ENCODE assay signal across 18 cellular contexts in genomic region chr10:32103721-32104120, GRCh38. TPM values are rescaled to one million over a fixed set of nuclear protein-coding genes. Genes with fewer than 3 reads are reported as not detected.
DNase-seq lines count a peak whose midpoint lies in the region; ATAC-seq, FAIRE-seq and TF ChIP-seq lines count a peak whose summit lies in the region.
"Had no signal": no experiment of that assay in that cellular context is flagged by ENCODE, and none has a peak within 500 bp of the region (broad histone marks: within the 10 kb centered on the region; RNA-seq: fewer than 3 reads in every experiment).

No MANE protein-coding gene starts in this region.

- FAIRE-seq in K562 (lab: Jason Lieb, UNC): no peak
- FAIRE-seq: GM12878, GM18507, RCC 7860 had no signal

- H3K4me1 ChIP-seq in HEK293 (ENCODE audit: control insufficient read depth, insufficient read depth, low read length) (peaks cover 7% of the 10 kb centered on the region; the same call in 1 of the 2 replicates), K562 (replicated peaks in 1 of 2; ENCODE audit: control insufficient read depth in 2 of 2, insufficient read depth in 2 of 2, low read length in 2 of 2) (no peaks in the 10 kb centered on the region; a peak in 1 of 5 replicates)
- H3K4me1 ChIP-seq: BLaER1 treated with 17β-estradiol and CSF1 and Interleukin-3, amounts not matched to agents 10 nM and 100 nM had no signal

- DNase-seq in K562 (ENCODE audit: extremely low read depth in 1 of 4, low spot score in 3 of 4): no peak
- DNase-seq in mesothelial cell of epicardium (ENCODE audit: low spot score in 2 of 2, unreplicated experiment in 2 of 2): no peak
- DNase-seq in mesenteric fat pad (ENCODE audit: low spot score): no peak
- DNase-seq in SKM-1 treated with dmso at 0.1 percent for 144 hours (lab: John Stamatoyannopoulos, UW; ENCODE audit: unreplicated experiment): no peak
- no peak for DNase-seq in DMS53 (lab: John Stamatoyannopoulos, UW)
- DNase-seq: DMS153, HCEC 1CT, MM.1S, NCI-H1105, NCI-H1694 treated with DMSO at 0.1 percent for 48 hours, NCI-H510A, SHP77 had no signal

- ATAC-seq in K562 (no peak), HG03520 (IDR thresholded peaks at IDR 0.05; ENCODE audit: unreplicated experiment) (no peak)
- ATAC-seq: GM12878 had no signal

- POLR2A ChIA-PET in HEK293 (lab: Yijun Ruan, JAX): no interaction called here
- POLR2A ChIA-PET in K562 (lab: Yijun Ruan, JAX): interaction anchor here (0.6 kb wide), 1 partner anchor 13 kb away, joined by 3 read pairs; no protein-coding TSS in a partner anchor

- H3K4me3 ChIP-seq in HEK293 (ENCODE audit: low read depth, low read length) (no peak overlapping the region), K562 (no peak overlapping the region)
- H3K4me3 ChIP-seq: BLaER1 treated with 17β-estradiol and CSF1 and Interleukin-3, amounts not matched to agents 10 nM and 100 nM; GM12878 had no signal

- H3K4me1 Mint-ChIP-seq in mesothelial cell of epicardium: peaks cover 8% of the 10 kb centered on the region

- H4K20me1 ChIP-seq in K562 (replicated peaks; ENCODE audit: control insufficient read depth, insufficient read depth, low read length): no peaks in the 10 kb centered on the region
- H4K20me1 ChIP-seq: BLaER1 treated with 17β-estradiol and CSF1 and Interleukin-3, amounts not matched to agents 10 nM and 100 nM had no signal

- in situ Hi-C loops in K562 (cut with MboI): no loop called here

- intact Hi-C loops in K562 (cut with micrococcal nuclease): no loop called here

- no TSS peak for BruUV-seq in K562 (replicated peaks; lab: Mats Ljungman, UMichigan)

- no peak overlapping the region for H3K9ac ChIP-seq in K562 (ENCODE audit: insufficient read depth in 1 of 2, low read depth in 2 of 2, low read length in 2 of 2)
- H3K9ac ChIP-seq: BLaER1 treated with 17β-estradiol and CSF1 and Interleukin-3, amounts not matched to agents 10 nM and 100 nM had no signal

- H3K9me3 ChIP-seq in HEK293 (ENCODE audit: control insufficient read depth, insufficient read depth, low read depth, low read length) (no peaks in the 10 kb centered on the region), K562 (replicated peaks; ENCODE audit: control insufficient read depth, insufficient read depth, low read depth, low read length) (0 out of 2 replicates have a peak, but pooled peaks cover 2% of the 10 kb centered on the region)

- peak overlapping the region; percentile 19 for H3K27ac Mint-ChIP-seq in mesothelial cell of epicardium

- no peaks in the 10 kb centered on the region for H3K9me1 ChIP-seq in K562 (ENCODE audit: control insufficient read depth, insufficient read depth, low read length)

- no peak for TF ChIP-seq RAD21 in K562 (CRISPR knock-in tag; conservative IDR thresholded peaks at IDR 0.05 in 1 of 2, IDR thresholded peaks at IDR 0.05 in 1 of 2)

- no peak overlapping the region for H3K4me2 ChIP-seq in K562 (ENCODE audit: insufficient read depth, low read length)
- H3K4me2 ChIP-seq: BLaER1 treated with 17β-estradiol and CSF1 and Interleukin-3, amounts not matched to agents 10 nM and 100 nM had no signal

- CTCF ChIA-PET in HEK293 (lab: Yijun Ruan, JAX): no interaction called here
- CTCF ChIA-PET in K562 (lab: Yijun Ruan, JAX; ENCODE audit: low intra/inter-chr PET ratio): no interaction called here

- TF ChIP-seq POLR2A in K562 (conservative IDR thresholded peaks at IDR 0.05): no peak

- no peaks in the 10 kb centered on the region for H3K27me3 ChIP-seq in K562 (ENCODE audit: control insufficient read depth in 2 of 2, insufficient read depth in 2 of 2, low read length in 2 of 2)
- H3K27me3 ChIP-seq: BLaER1 treated with 17β-estradiol and CSF1 and Interleukin-3, amounts not matched to agents 10 nM and 100 nM had no signal

- TF ChIP-seq EP300 in K562 (IDR thresholded peaks at IDR 0.05; ENCODE audit: low read length): no peak

- no peaks in the 10 kb centered on the region for H3K79me2 ChIP-seq in K562 (ENCODE audit: control insufficient read depth, insufficient read depth, low read length)

- peaks cover 10% of the 10 kb centered on the region for H3K9me3 Mint-ChIP-seq in mesothelial cell of epicardium

- H3K27ac ChIP-seq in HEK293 (ENCODE audit: extremely low read depth, low read depth, low read length) (0 out of 2 replicates have a peak overlapping the region, but pooled peaks have one; percentile 13), K562 (ENCODE audit: extremely low read depth, low read depth, low read length) (no peak overlapping the region)
- H3K27ac ChIP-seq: BLaER1 treated with 17β-estradiol and CSF1 and Interleukin-3, amounts not matched to agents 10 nM and 100 nM had no signal

- H3K36me3 Mint-ChIP-seq in mesothelial cell of epicardium: no peaks in the 10 kb centered on the region

- H2AFZ ChIP-seq in K562 (ENCODE audit: low read depth, low read length): no peak overlapping the region

- H3K4me3 Mint-ChIP-seq in mesothelial cell of epicardium: no peak overlapping the region

- WGBS in K562 (ENCODE audit: insufficient coverage, low coverage, missing lambda C conversion rate): 22% methylated on average over 3 of the region's 3 CpGs

- no peaks in the 10 kb centered on the region for H3K27me3 Mint-ChIP-seq in mesothelial cell of epicardium (ENCODE audit: low read depth)

- H3K36me3 ChIP-seq in HEK293 (ENCODE audit: control insufficient read depth in 2 of 2, insufficient read depth in 1 of 2, low read length in 2 of 2) (no peaks in the 10 kb centered on the region), K562 (ENCODE audit: control insufficient read depth, insufficient read depth, low read length) (no peaks in the 10 kb centered on the region)
- H3K36me3 ChIP-seq: BLaER1 treated with 17β-estradiol and CSF1 and Interleukin-3, amounts not matched to agents 10 nM and 100 nM had no signal

- no peak for TF ChIP-seq CTCF in HEK293 (tag by site-specific recombination; IDR thresholded peaks at IDR 0.05)
- no peak for TF ChIP-seq CTCF in K562 (IDR thresholded peaks at IDR 0.05 in 2 of 3, conservative IDR thresholded peaks at IDR 0.05 in 1 of 3; ENCODE audit: insufficient read depth in 2 of 3, low read depth in 1 of 3, low read length in 3 of 3)
- no peak for TF ChIP-seq CTCF in mesothelial cell of epicardium (IDR thresholded peaks at IDR 0.05; ENCODE audit: unreplicated experiment)

TF ChIP-seq in HEK293, 187 proteins besides CTCF, POLR2A, EP300 and RAD21 (continues in another document):
- TF ChIP-seq ZNF529 (tag by site-specific recombination; IDR thresholded peaks at IDR 0.05; ENCODE audit: insufficient replicate concordance) (no peak), GLIS2 (tag by site-specific recombination; IDR thresholded peaks at IDR 0.05) (peak; percentile 31; the same call in 1 of the 2 replicates), ZNF600 (tag by site-specific recombination; IDR thresholded peaks at IDR 0.05) (peak; percentile 18; the same call in 1 of the 2 replicates), GLIS1 (tag by site-specific recombination; IDR thresholded peaks at IDR 0.05) (peak; percentile 64), BCL11B (tag by site-specific recombination; IDR thresholded peaks at IDR 0.05; ENCODE audit: low read depth) (0 out of 2 replicates have a peak, but pooled peaks have one; percentile 60), SP7 (tag by site-specific recombination; IDR thresholded peaks at IDR 0.05) (0 out of 2 replicates have a peak, but pooled peaks have one; percentile 15)

TF ChIP-seq in K562, 482 proteins besides CTCF, POLR2A, EP300 and RAD21:
- TF ChIP-seq ZNF280A (IDR thresholded peaks at IDR 0.05; ENCODE audit: low read depth, partially characterized antibody) (no peak), NR2C1 (IDR thresholded peaks at IDR 0.05) (peak; percentile 40; the same call in 1 of the 2 replicates), NR2C1 (tag; IDR thresholded peaks at IDR 0.05) (no peak), NEUROD1 (IDR thresholded peaks at IDR 0.05; ENCODE audit: borderline replicate concordance, low read depth, low read length, partially characterized antibody) (no peak), TRIM24 (IDR thresholded peaks at IDR 0.05) (no peak)

RNA-seq across cellular contexts. Expression of gene KIF5B, which starts 47.5 kb away (rescaled TPM):
- 12.1 and 40.7 TPM in 2 replicates for total RNA-seq in K562 (2011; cell fraction: chromatin; rRNA removed; ENCODE audit: low replicate concordance)
- 9.5 and 10.9 TPM in 2 replicates for total RNA-seq in K562 (2011; cell fraction: nucleolus; rRNA removed)
- total RNA-seq in K562 (2011; cell fraction: nucleoplasm; rRNA removed): 17.3 and 22.1 TPM in 2 replicates
- total RNA-seq in K562 (2014; rRNA removed) (61.5 and 68.9 TPM in 2 replicates), K562 (2014; rRNA removed; fragmentation: Illumina TruSeq; extraction: Trizol) (94.4 and 107 TPM in 2 replicates), K562 (2015; rRNA removed; fragmentation: Illumina TruSeq; extraction: Trizol) (87.2 and 93.1 TPM in 2 replicates), K562 (2021) (70.2 and 77.9 TPM in 2 replicates), mesothelial cell of epicardium (101 to 104 TPM (median 101 TPM) in 3 replicates), mesenteric fat pad (116 TPM)
- polyA plus RNA-seq in K562 (2011; rRNA removed) (39.2 and 49.4 TPM in 2 replicates), K562 (2014; fragmentation: Illumina TruSeq; extraction: Trizol) (70.3 and 78.1 TPM in 2 replicates), K562 (2014; fragmentation: Nextera tagmentation; extraction: Ambion mirVana) (10 to 100 TPM; 24.4 to 29.8 TPM), K562 (2014; rRNA removed) (40.3 and 46.2 TPM in 2 replicates)
- polyA plus RNA-seq in K562 (2011; cell fraction: cytosol; rRNA removed): 8.2 and 15.4 TPM in 2 replicates
- polyA plus RNA-seq in K562 (2011; cell fraction: nucleus; rRNA removed): 10.7 and 15.8 TPM in 2 replicates
- 50.4 and 51.7 TPM in 2 replicates for polyA plus RNA-seq in K562 (2012)
- 116 and 143 TPM in 2 replicates for polyA minus RNA-seq in K562 (2011; rRNA and poly(A)+ RNA removed)
- 47.3 and 50.2 TPM in 2 replicates for polyA minus RNA-seq in K562 (2011; cell fraction: cytosol; rRNA and poly(A)+ RNA removed)
- polyA minus RNA-seq in K562 (2011; cell fraction: nucleus; rRNA and poly(A)+ RNA removed): 17.5 and 33.8 TPM in 2 replicates

Comparison
In these comparisons a context has a peak if more than half of its experiments do, and no peak if none do; other contexts are left out.
1. Of the 44 proteins assayed by ChIP-seq in both K562 and HEK293: peak only in K562: none; only in HEK293: ZNF398; in both: none; in neither: 43.